25 cellular contexts compared by ENCODE assay signal in genomic region chr22:50226224-50227165, GRCh38.
"Had no signal": no experiment of that assay in that cellular context is flagged by ENCODE, and none has a peak within 500 bp of the region (broad histone marks: within the 10 kb centered on the region; RNA-seq: fewer than 3 reads in every experiment).

No MANE protein-coding gene starts in this region.

- H3K4me3 ChIP-seq: esophagus squamous epithelium, left ventricle myocardium inferior, neural progenitor cell, right atrium auricular region, spleen, thoracic aorta, vagina had no signal

- H3K4me1 ChIP-seq: esophagus squamous epithelium, left ventricle myocardium inferior, neural progenitor cell, right atrium auricular region, spleen, vagina had no signal

- H3K4me2 ChIP-seq: neural progenitor cell had no signal

- DNase-seq: activated CD4-positive, alpha-beta memory T cell treated with anti-CD3 and anti-CD28 coated beads for 36 hours; activated CD4-positive, alpha-beta T cell treated with anti-CD3 and anti-CD28 coated beads, Interleukin-2, amount 10 ng/mL, durations not matched to agents 24 days and 14 days; activated CD4-positive, CD25-positive, alpha-beta regulatory T cell treated with anti-CD3 and anti-CD28 coated beads, Interleukin-2, amount 50 U/mL, for 72 hours; activated CD8-positive, alpha-beta memory T cell treated with anti-CD3 and anti-CD28 coated beads, Interleukin-2, amount 50 U/mL, for 4 hours; activated gamma-delta T cell; activated naive CD4-positive, alpha-beta T cell treated with anti-CD3 and anti-CD28 coated beads, Interleukin-2, amount 10 ng/mL, durations not matched to agents 7 days and 5 days; activated naive CD8-positive, alpha-beta T cell treated with anti-CD3 and anti-CD28 coated beads, Interleukin-2, amount 10 ng/mL, durations not matched to agents 7 days and 5 days; activated T-cell treated with anti-CD3 and anti-CD28 coated beads, Interleukin-2, amount 50 U/mL, for 24 hours; brain microvascular endothelial cell; caudate nucleus; dermis blood vessel endothelial cell; effector CD4-positive, alpha-beta T cell; esophagus squamous epithelium; foreskin melanocyte; kidney glomerular epithelial cell; left ventricle myocardium inferior; mammary epithelial cell; naive B cell; spleen; stimulated activated naive CD4-positive, alpha-beta T cell treated with Interleukin-2 at 50 U/mL for 16 hours; T-helper 2 cell had no signal

- H3K9me3 ChIP-seq: esophagus squamous epithelium, left ventricle myocardium inferior, right atrium auricular region, spleen, thoracic aorta, vagina had no signal

- H3K27ac ChIP-seq: brain microvascular endothelial cell, esophagus squamous epithelium, left ventricle myocardium inferior, neural progenitor cell, right atrium auricular region, spleen, thoracic aorta, vagina had no signal

- H3K36me3 ChIP-seq: neural progenitor cell had no signal

- H3K9ac ChIP-seq: neural progenitor cell had no signal

- H3K27me3 ChIP-seq: brain microvascular endothelial cell, esophagus squamous epithelium, neural progenitor cell, right atrium auricular region, spleen, vagina had no signal
